In genomic region chr12:5593998-5594397, GRCh38 we compare ENCODE assay signal across 33 cellular contexts.
"Had no signal": no experiment of that assay in that cellular context is flagged by ENCODE, and none has a peak within 500 bp of the region (broad histone marks: within the 10 kb centered on the region; RNA-seq: fewer than 3 reads in every experiment).

No MANE protein-coding gene starts in this region.

- H3K4me3 Mint-ChIP-seq: activated CD4-positive, alpha-beta memory T cell treated with anti-CD3 and anti-CD28 coated beads for 36 hours; activated CD4-positive, alpha-beta T cell treated with anti-CD3 and anti-CD28 coated beads for 36 hours; activated CD4-positive, alpha-beta T cell treated with anti-CD3 and anti-CD28 coated beads, Interleukin-2, amount 10 ng/mL, durations not matched to agents 24 days and 14 days; activated CD8-positive, alpha-beta memory T cell treated with anti-CD3 and anti-CD28 coated beads, Interleukin-2, amount 10 ng/mL, durations not matched to agents 7 days and 5 days; activated CD8-positive, alpha-beta T cell treated with anti-CD3 and anti-CD28 coated beads, Interleukin-2, amount 10 ng/mL, durations not matched to agents 7 days and 5 days; activated naive CD4-positive, alpha-beta T cell treated with anti-CD3 and anti-CD28 coated beads for 36 hours; activated naive CD4-positive, alpha-beta T cell treated with anti-CD3 and anti-CD28 coated beads, Interleukin-2, amount 50 U/mL, for 24 hours; activated naive CD8-positive, alpha-beta T cell treated with anti-CD3 and anti-CD28 coated beads for 36 hours; activated naive CD8-positive, alpha-beta T cell treated with anti-CD3 and anti-CD28 coated beads, Interleukin-2, amount 50 U/mL, for 24 hours; activated T-helper 1 cell treated with anti-CD3 and anti-CD28 coated beads, Interleukin-12 subunit alpha, Interleukin-12 subunit beta, Interleukin-2, Interleukin-4 antibody, amounts not matched to agents 30 ng/mL and 10 ng/mL and 1 ng/mL, durations not matched to agents 14 hours and 24 hours and 36 hours; brain; central memory CD8-positive, alpha-beta T cell; dendritic cell treated with granulocyte-macrophage colony-stimulating factor and Interleukin-4, amounts not matched to agents 40 ng/mL and 50 ng/mL, for 4 days had no signal

- H3K4me1 ChIP-seq: adrenal gland, esophagus muscularis mucosa, gastroesophageal sphincter, heart right ventricle had no signal

- H3K4me1 Mint-ChIP-seq: activated CD4-positive, alpha-beta T cell treated with anti-CD3 and anti-CD28 coated beads for 36 hours; activated CD4-positive, alpha-beta T cell treated with anti-CD3 and anti-CD28 coated beads, Interleukin-2, amount 10 ng/mL, durations not matched to agents 24 days and 14 days; activated CD8-positive, alpha-beta memory T cell treated with anti-CD3 and anti-CD28 coated beads, Interleukin-2, amount 10 ng/mL, durations not matched to agents 7 days and 5 days; activated naive CD4-positive, alpha-beta T cell treated with anti-CD3 and anti-CD28 coated beads, Interleukin-2, amount 50 U/mL, for 24 hours; activated naive CD8-positive, alpha-beta T cell treated with anti-CD3 and anti-CD28 coated beads for 36 hours; activated naive CD8-positive, alpha-beta T cell treated with anti-CD3 and anti-CD28 coated beads, Interleukin-2, amount 50 U/mL, for 24 hours; central memory CD8-positive, alpha-beta T cell had no signal

- ATAC-seq: activated CD4-positive, alpha-beta T cell treated with anti-CD3 and anti-CD28 coated beads for 36 hours; activated CD8-positive, alpha-beta memory T cell treated with anti-CD3 and anti-CD28 coated beads, Interleukin-2, amount 10 ng/mL, durations not matched to agents 7 days and 5 days; activated CD8-positive, alpha-beta T cell treated with anti-CD3 and anti-CD28 coated beads, Interleukin-2, amount 10 ng/mL, durations not matched to agents 7 days and 5 days; activated naive CD8-positive, alpha-beta T cell treated with anti-CD3 and anti-CD28 coated beads, Interleukin-2, amount 50 U/mL, for 24 hours; gastroesophageal sphincter; heart right ventricle had no signal

- H3K27me3 ChIP-seq: adrenal gland, esophagus muscularis mucosa, gastroesophageal sphincter had no signal

- H3K9me3 ChIP-seq: adrenal gland, esophagus muscularis mucosa, gastroesophageal sphincter, heart right ventricle had no signal

- H3K9me3 Mint-ChIP-seq: activated CD4-positive, alpha-beta memory T cell treated with anti-CD3 and anti-CD28 coated beads for 36 hours; activated CD4-positive, alpha-beta T cell treated with anti-CD3 and anti-CD28 coated beads, Interleukin-2, amount 10 ng/mL, durations not matched to agents 24 days and 14 days; activated naive CD4-positive, alpha-beta T cell treated with anti-CD3 and anti-CD28 coated beads for 36 hours; activated naive CD4-positive, alpha-beta T cell treated with anti-CD3 and anti-CD28 coated beads, Interleukin-2, amount 50 U/mL, for 24 hours; activated naive CD8-positive, alpha-beta T cell treated with anti-CD3 and anti-CD28 coated beads for 36 hours; activated naive CD8-positive, alpha-beta T cell treated with anti-CD3 and anti-CD28 coated beads, Interleukin-2, amount 50 U/mL, for 24 hours; activated T-helper 1 cell treated with anti-CD3 and anti-CD28 coated beads, Interleukin-12 subunit alpha, Interleukin-12 subunit beta, Interleukin-2, Interleukin-4 antibody, amounts not matched to agents 30 ng/mL and 10 ng/mL and 1 ng/mL, durations not matched to agents 14 hours and 24 hours and 36 hours; activated T-helper 2 cell treated with anti-CD3 and anti-CD28 coated beads, Interferon-gamma antibody, Interleukin-2, Interleukin-4, amounts not matched to agents 10 μg/mL and 5 μg/mL and 100 μg/mL, durations not matched to agents 14 hours and 24 hours and 36 hours; dendritic cell treated with granulocyte-macrophage colony-stimulating factor and Interleukin-4, amounts not matched to agents 40 ng/mL and 50 ng/mL, for 4 days had no signal

- H3K27ac ChIP-seq: adrenal gland, coronary artery, dorsolateral prefrontal cortex, esophagus muscularis mucosa, gastroesophageal sphincter, heart right ventricle had no signal

- H3K27ac Mint-ChIP-seq: activated CD4-positive, alpha-beta memory T cell treated with anti-CD3 and anti-CD28 coated beads for 36 hours; activated CD4-positive, alpha-beta T cell treated with anti-CD3 and anti-CD28 coated beads for 36 hours; activated CD4-positive, alpha-beta T cell treated with anti-CD3 and anti-CD28 coated beads, Interleukin-2, amount 10 ng/mL, durations not matched to agents 24 days and 14 days; activated CD8-positive, alpha-beta memory T cell treated with anti-CD3 and anti-CD28 coated beads, Interleukin-2, amount 10 ng/mL, durations not matched to agents 7 days and 5 days; activated CD8-positive, alpha-beta T cell treated with anti-CD3 and anti-CD28 coated beads, Interleukin-2, amount 10 ng/mL, durations not matched to agents 7 days and 5 days; activated naive CD4-positive, alpha-beta T cell treated with anti-CD3 and anti-CD28 coated beads for 36 hours; activated naive CD4-positive, alpha-beta T cell treated with anti-CD3 and anti-CD28 coated beads, Interleukin-2, amount 50 U/mL, for 24 hours; activated naive CD8-positive, alpha-beta T cell treated with anti-CD3 and anti-CD28 coated beads for 36 hours; activated naive CD8-positive, alpha-beta T cell treated with anti-CD3 and anti-CD28 coated beads, Interleukin-2, amount 50 U/mL, for 24 hours; activated T-helper 1 cell treated with anti-CD3 and anti-CD28 coated beads, Interleukin-12 subunit alpha, Interleukin-12 subunit beta, Interleukin-2, Interleukin-4 antibody, amounts not matched to agents 30 ng/mL and 10 ng/mL and 1 ng/mL, durations not matched to agents 14 hours and 24 hours and 36 hours; activated T-helper 2 cell treated with anti-CD3 and anti-CD28 coated beads, Interferon-gamma antibody, Interleukin-2, Interleukin-4, amounts not matched to agents 10 μg/mL and 5 μg/mL and 100 μg/mL, durations not matched to agents 14 hours and 24 hours and 36 hours; brain; dendritic cell treated with granulocyte-macrophage colony-stimulating factor and Interleukin-4, amounts not matched to agents 40 ng/mL and 50 ng/mL, for 4 days had no signal

- FAIRE-seq: bronchial epithelial cell had no signal

- H3K4me3 ChIP-seq: adrenal gland, coronary artery, dorsolateral prefrontal cortex, esophagus muscularis mucosa, gastroesophageal sphincter, heart right ventricle had no signal

- DNase-seq: activated CD4-positive, alpha-beta memory T cell treated with anti-CD3 and anti-CD28 coated beads for 36 hours; activated CD4-positive, alpha-beta T cell treated with anti-CD3 and anti-CD28 coated beads for 36 hours; activated CD4-positive, alpha-beta T cell treated with anti-CD3 and anti-CD28 coated beads, Interleukin-2, amount 10 ng/mL, durations not matched to agents 24 days and 14 days; activated CD4-positive, CD25-positive, alpha-beta regulatory T cell; activated CD4-positive, CD25-positive, alpha-beta regulatory T cell treated with anti-CD3 and anti-CD28 coated beads, Interleukin-2, amount 50 U/mL, for 72 hours; activated CD8-positive, alpha-beta memory T cell treated with anti-CD3 and anti-CD28 coated beads, Interleukin-2, amount 10 ng/mL, durations not matched to agents 7 days and 5 days; activated CD8-positive, alpha-beta memory T cell treated with anti-CD3 and anti-CD28 coated beads, Interleukin-2, amount 50 U/mL, for 4 hours; activated CD8-positive, alpha-beta T cell treated with anti-CD3 and anti-CD28 coated beads, Interleukin-2, amount 10 ng/mL, durations not matched to agents 7 days and 5 days; activated effector memory CD4-positive, alpha-beta T cell treated with anti-CD3 and anti-CD28 coated beads, Interleukin-2, amount 50 U/mL, for 16 hours; activated naive CD4-positive, alpha-beta T cell treated with anti-CD3 and anti-CD28 coated beads for 36 hours; activated naive CD8-positive, alpha-beta T cell treated with anti-CD3 and anti-CD28 coated beads for 36 hours; activated naive CD8-positive, alpha-beta T cell treated with anti-CD3 and anti-CD28 coated beads, Interleukin-2, amount 50 U/mL, for 24 hours; activated T-cell treated with anti-CD3 and anti-CD28 coated beads, Interleukin-2, amount 50 U/mL, for 1 hour; activated T-cell treated with anti-CD3 and anti-CD28 coated beads, Interleukin-2, amount 50 U/mL, for 48 hours; adrenal gland; amygdala; aorta; dorsolateral prefrontal cortex; effector memory CD4-positive, alpha-beta T cell; erythroblast; foreskin melanocyte; heart right ventricle; T-helper 2 cell had no signal

- H3K36me3 Mint-ChIP-seq: activated CD4-positive, alpha-beta memory T cell treated with anti-CD3 and anti-CD28 coated beads for 36 hours; activated CD8-positive, alpha-beta memory T cell treated with anti-CD3 and anti-CD28 coated beads, Interleukin-2, amount 10 ng/mL, durations not matched to agents 7 days and 5 days; activated naive CD4-positive, alpha-beta T cell treated with anti-CD3 and anti-CD28 coated beads, Interleukin-2, amount 50 U/mL, for 24 hours; activated naive CD8-positive, alpha-beta T cell treated with anti-CD3 and anti-CD28 coated beads for 36 hours; brain had no signal

- H3K27me3 Mint-ChIP-seq: activated CD4-positive, alpha-beta T cell treated with anti-CD3 and anti-CD28 coated beads, Interleukin-2, amount 10 ng/mL, durations not matched to agents 24 days and 14 days; dendritic cell treated with granulocyte-macrophage colony-stimulating factor and Interleukin-4, amounts not matched to agents 40 ng/mL and 50 ng/mL, for 4 days had no signal

- H3K36me3 ChIP-seq: adrenal gland, gastroesophageal sphincter had no signal
